8 cellular contexts compared by ENCODE assay signal in genomic region chr6:6007311-6008113, GRCh38.
DNase-seq lines count a peak whose midpoint lies in the region; ATAC-seq and TF ChIP-seq lines count a peak whose summit lies in the region.

No MANE protein-coding gene starts in this region.

- peaks cover 37% of the 10 kb centered on the region for H3K4me1 ChIP-seq in stomach smooth muscle (ENCODE audit: control insufficient read depth, insufficient read depth, low read length)

- DNase-seq in AG20443 (ENCODE audit: low spot score) (peak; percentile 65), NCI-H345 (lab: John Stamatoyannopoulos, UW) (peak; percentile 54), islet precursor cell (peak; percentile 70)
- DNase-seq in activated CD4-positive, CD25-positive, alpha-beta regulatory T cell treated with anti-CD3 and anti-CD28 coated beads, Interleukin-2, amount 50 U/mL, for 72 hours = no peak

- H3K4me3 ChIP-seq in GM12875 (ENCODE audit: low read depth, low read length) = peak overlapping the region; percentile 47
- peak overlapping the region; percentile 40 to 59 for H3K4me3 ChIP-seq in stomach smooth muscle (ENCODE audit: low read length in 2 of 2)

- peak; percentile 25; the same call in 1 of the 2 replicates for TF ChIP-seq CTCF in GM12875 (IDR thresholded peaks at IDR 0.05; ENCODE audit: borderline replicate concordance, insufficient read depth, low read depth, low read length)

- no peak for ATAC-seq in GM18870 (IDR thresholded peaks at IDR 0.05; ENCODE audit: unreplicated experiment)

- H3K9me3 ChIP-seq in stomach smooth muscle (ENCODE audit: control insufficient read depth in 2 of 2, low read length in 2 of 2) = peaks cover 0 to 7% of the 10 kb centered on the region in 2 donors

- peak overlapping the region; percentile 29 to 37 for H3K9ac ChIP-seq in stomach smooth muscle (ENCODE audit: low read length in 2 of 2)

- peaks cover 2% of the 10 kb centered on the region for H3K36me3 Mint-ChIP-seq in activated naive CD8-positive, alpha-beta T cell

- H3K4me1 Mint-ChIP-seq in activated naive CD8-positive, alpha-beta T cell (ENCODE audit: low read depth) = peaks cover 33% of the 10 kb centered on the region

- peak overlapping the region; percentile 86 for H3K4me3 Mint-ChIP-seq in activated naive CD8-positive, alpha-beta T cell

- peaks cover 42% of the 10 kb centered on the region for H3K27me3 Mint-ChIP-seq in activated naive CD8-positive, alpha-beta T cell

- H3K27me3 ChIP-seq in stomach smooth muscle (ENCODE audit: control insufficient read depth in 1 of 2, insufficient read depth in 2 of 2, low read length in 2 of 2) = peaks cover 71 to 83% of the 10 kb centered on the region in 2 donors

- H3K27ac Mint-ChIP-seq in activated naive CD8-positive, alpha-beta T cell = no peak overlapping the region

- H3K27ac ChIP-seq in stomach smooth muscle (ENCODE audit: low read length) = peak overlapping the region; percentile 24

- peaks cover 3% of the 10 kb centered on the region for H3K9me3 Mint-ChIP-seq in activated naive CD8-positive, alpha-beta T cell (ENCODE audit: low read depth)

- H3K36me3 ChIP-seq in stomach smooth muscle (ENCODE audit: control insufficient read depth in 2 of 2, insufficient read depth in 2 of 2, low read length in 2 of 2) = no peaks in the 10 kb centered on the region
